ENCODE assay signal across 17 cellular contexts in genomic region chr11:8196749-8197148, GRCh38.
A peak's percentile ranks its signal among the peaks of the same experiment; 100 is the strongest.
DNase-seq lines count a peak whose midpoint lies in the region; ATAC-seq and TF ChIP-seq lines count a peak whose summit lies in the region.
"Had no signal": no experiment of that assay in that cellular context is flagged by ENCODE, and none has a peak within 500 bp of the region (broad histone marks: within the 10 kb centered on the region; RNA-seq: fewer than 3 reads in every experiment).

No MANE protein-coding gene starts in this region.

- POLR2A ChIA-PET in GM10248 (lab: Yijun Ruan, JAX) = no interaction called here

- TF ChIP-seq CTCF in epithelial cell of esophagus (IDR thresholded peaks at IDR 0.05; ENCODE audit: insufficient read depth, low read depth, low read length, missing control alignments) (no peak), GM10248 (IDR thresholded peaks at IDR 0.05; ENCODE audit: control extremely low read depth, extremely low read depth, low read depth, missing control alignments) (no peak)

- no peak overlapping the region for H3K4me3 ChIP-seq in epithelial cell of esophagus (ENCODE audit: low read length)
- H3K4me3 ChIP-seq: BLaER1, GM12878 had no signal

- ATAC-seq in GM18868 (IDR thresholded peaks at IDR 0.05; ENCODE audit: unreplicated experiment) = no peak
- ATAC-seq: GM12878 had no signal

- CTCF ChIA-PET in GM10248 (lab: Yijun Ruan, JAX) = interaction anchor here (0.9 to 5.7 kb wide), 3 partner anchors 10 to 67 kb away, joined by 3 to 125 read pairs (median 3); partner anchors contain the start of gene LMO1

- peak; percentile 35 for DNase-seq in NCI-H748 (lab: John Stamatoyannopoulos, UW; ENCODE audit: unreplicated experiment)
- DNase-seq in NCI-H748 treated with DMSO at 0.1 percent for 48 hours (lab: John Stamatoyannopoulos, UW) = no peak
- peak; percentile 5 for DNase-seq in COR-L47 (lab: John Stamatoyannopoulos, UW)
- DNase-seq in NCI-H2227 treated with DMSO at 0.1 percent for 48 hours (lab: John Stamatoyannopoulos, UW) = peak; percentile 23
- DNase-seq in epithelial cell of esophagus (ENCODE audit: low read depth) = peak; percentile 11
- DNase-seq in GM10248 (ENCODE audit: extremely low spot score) = no peak
- DNase-seq in activated T-cell treated with anti-CD3 and anti-CD28 coated beads, Interleukin-2, amount 50 U/mL, for 1 hour = no peak
- DNase-seq: 8988T; AML-193; Calu3; CD4-positive, CD25-positive, alpha-beta regulatory T cell; DMS 273 treated with DMSO at 0.1 percent for 48 hours; GOT3; H9 had no signal

Comparison
In these comparisons a context has a peak if more than half of its experiments do, and no peak if none do; other contexts are left out.
1. DNase-seq: peak in NCI-H748 (single experiment), COR-L47 (single experiment), NCI-H2227 treated with DMSO at 0.1 percent for 48 hours (single experiment) and epithelial cell of esophagus (single experiment); none in NCI-H748 treated with DMSO at 0.1 percent for 48 hours (single experiment), GM10248 (single experiment) and activated T-cell treated with anti-CD3 and anti-CD28 coated beads, Interleukin-2, amount 50 U/mL, for 1 hour (single experiment).